In genomic region chr20:40156600-40157307, GRCh38 we compare ENCODE assay signal across 11 cellular contexts.
DNase-seq lines count a peak whose midpoint lies in the region; ATAC-seq lines count a peak whose summit lies in the region.
"Had no signal": no experiment of that assay in that cellular context is flagged by ENCODE, and none has a peak within 500 bp of the region (broad histone marks: within the 10 kb centered on the region; RNA-seq: fewer than 3 reads in every experiment).

No MANE protein-coding gene starts in this region.

- DNase-seq in NCI-H82 treated with DMSO at 0.1 percent for 48 hours (lab: John Stamatoyannopoulos, UW; ENCODE audit: unreplicated experiment) = peak; percentile 31
- no peak for DNase-seq in pons (ENCODE audit: low spot score)
- no peak for DNase-seq in middle frontal gyrus (ENCODE audit: extremely low spot score, low spot score)
- DNase-seq in NCI-H1092 (lab: John Stamatoyannopoulos, UW) = no peak
- DNase-seq in T-helper 9 cell = no peak
- DNase-seq: activated effector memory CD4-positive, alpha-beta T cell treated with anti-CD3 and anti-CD28 coated beads, Interleukin-2, amount 50 U/mL, for 16 hours; left ventricle myocardium superior; NCI-H2029 had no signal

- ATAC-seq in GM18858 (IDR thresholded peaks at IDR 0.05; ENCODE audit: unreplicated experiment) (peak; percentile 90), GM21390 (IDR thresholded peaks at IDR 0.05; ENCODE audit: unreplicated experiment) (peak; percentile 95), HG03039 (IDR thresholded peaks at IDR 0.05; ENCODE audit: unreplicated experiment) (peak; percentile 86)
- ATAC-seq: left ventricle myocardium superior had no signal
